In the genomic region with DNA sequence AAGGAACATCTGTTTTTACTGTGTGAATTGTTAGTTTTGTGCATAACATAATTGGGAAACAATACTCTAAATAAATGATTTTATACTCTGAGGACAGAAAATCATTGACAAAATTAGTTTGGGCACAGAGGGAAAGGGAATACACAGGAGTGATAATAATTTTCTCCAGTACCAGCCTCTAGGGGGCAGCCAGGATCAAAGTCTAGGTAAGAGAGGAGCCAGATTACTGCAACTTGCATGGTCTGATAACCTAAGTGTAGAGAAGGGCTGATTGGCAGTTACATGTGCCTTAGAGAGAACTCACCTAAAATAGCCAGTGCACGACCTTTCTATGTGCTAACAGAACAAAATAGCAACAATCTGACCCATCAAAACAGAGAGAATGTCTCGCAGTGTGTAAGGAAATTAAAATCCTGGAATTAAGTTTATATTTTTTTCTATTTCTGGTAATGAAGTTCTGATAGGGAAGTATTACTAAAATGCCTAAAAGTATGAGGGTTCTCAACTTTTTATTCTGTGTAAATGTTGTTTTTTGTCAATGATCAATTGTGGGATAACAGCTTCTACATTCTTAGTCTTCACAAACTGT, we compare ENCODE assay signal across 8 cellular contexts.
DNase-seq lines count a peak whose midpoint lies in the region; ATAC-seq, FAIRE-seq and TF ChIP-seq lines count a peak whose summit lies in the region.

No MANE protein-coding gene starts in this region.

- dilution Hi-C loops in endothelial cell of umbilical vein (cut with MboI; ENCODE audit: extremely low pct_ligation_motif_present, low sequenced_read_pairs), result no loop called here

- H3K4me3 ChIP-seq in endothelial cell of umbilical vein (replicated peaks in 1 of 3; ENCODE audit: insufficient read depth in 1 of 3, low read depth in 1 of 3, low read length in 3 of 3), result no peak overlapping the region
- no peak overlapping the region for H3K4me3 ChIP-seq in naive thymus-derived CD4-positive, alpha-beta T cell (ENCODE audit: low read length)

- TF ChIP-seq CTCF in endothelial cell of umbilical vein (IDR thresholded peaks at IDR 0.05; ENCODE audit: extremely low read depth in 1 of 2, insufficient read depth in 1 of 2, low read depth in 1 of 2, low read length in 2 of 2) (peak; percentile 62 to 64), type B pancreatic cell (conservative IDR thresholded peaks at IDR 0.05) (peak; percentile 82)

- H3K27ac ChIP-seq in endothelial cell of umbilical vein (ENCODE audit: insufficient read depth, low read depth, low read length), result no peak overlapping the region
- H3K27ac ChIP-seq in naive thymus-derived CD4-positive, alpha-beta T cell (ENCODE audit: low read depth, low read length), result no peak overlapping the region

- no peak for TF ChIP-seq POLR2A in endothelial cell of umbilical vein (IDR thresholded peaks at IDR 0.05; ENCODE audit: low read depth, low read length)

- H3K4me2 ChIP-seq in endothelial cell of umbilical vein (ENCODE audit: insufficient read depth, low read length), result no peak overlapping the region

- H2AFZ ChIP-seq in endothelial cell of umbilical vein (ENCODE audit: low read depth, low read length), result no peak overlapping the region

- no peaks in the 10 kb centered on the region for H3K27me3 ChIP-seq in endothelial cell of umbilical vein (ENCODE audit: control insufficient read depth in 2 of 2, insufficient read depth in 2 of 2, low read length in 2 of 2)
- no peaks in the 10 kb centered on the region for H3K27me3 ChIP-seq in naive thymus-derived CD4-positive, alpha-beta T cell (ENCODE audit: control insufficient read depth in 2 of 2, insufficient read depth in 2 of 2, low read length in 2 of 2)

- POLR2A ChIA-PET in activated CD4-positive, alpha-beta T cell treated with anti-CD3 and anti-CD28 coated beads for 36 hours (lab: Charles Lee), result no interaction called here
- POLR2A ChIA-PET in endothelial cell of umbilical vein (lab: Charles Lee), result no interaction called here
- POLR2A ChIA-PET in naive thymus-derived CD4-positive, alpha-beta T cell (lab: Charles Lee), result no interaction called here

- no peak overlapping the region for H3K4me3 Mint-ChIP-seq in activated CD4-positive, alpha-beta T cell treated with anti-CD3 and anti-CD28 coated beads for 36 hours
- H3K4me3 Mint-ChIP-seq in naive thymus-derived CD4-positive, alpha-beta T cell, result no peak overlapping the region
- no peak overlapping the region for H3K4me3 Mint-ChIP-seq in type B pancreatic cell

- no peak overlapping the region for H3K9ac ChIP-seq in endothelial cell of umbilical vein (replicated peaks; ENCODE audit: extremely low read depth, insufficient read depth, low read length)

- peaks cover 15 to 19% of the 10 kb centered on the region in 2 experiments for H3K36me3 ChIP-seq in endothelial cell of umbilical vein (ENCODE audit: control insufficient read depth in 2 of 2, extremely low read depth in 1 of 2, insufficient read depth in 2 of 2, low read length in 2 of 2)
- no peaks in the 10 kb centered on the region for H3K36me3 ChIP-seq in naive thymus-derived CD4-positive, alpha-beta T cell (ENCODE audit: control insufficient read depth in 2 of 3, insufficient read depth in 3 of 3, low read length in 3 of 3)

- peak; percentile 79 for ATAC-seq in activated CD4-positive, alpha-beta T cell treated with anti-CD3 and anti-CD28 coated beads for 36 hours
- peak; percentile 87 for ATAC-seq in naive thymus-derived CD4-positive, alpha-beta T cell

- FAIRE-seq in endothelial cell of umbilical vein (lab: Jason Lieb, UNC), result no peak

- no peaks in the 10 kb centered on the region for H3K27me3 Mint-ChIP-seq in activated CD4-positive, alpha-beta T cell treated with anti-CD3 and anti-CD28 coated beads for 36 hours
- no peaks in the 10 kb centered on the region for H3K27me3 Mint-ChIP-seq in naive thymus-derived CD4-positive, alpha-beta T cell
- no peaks in the 10 kb centered on the region for H3K27me3 Mint-ChIP-seq in type B pancreatic cell

- H3K36me3 Mint-ChIP-seq in activated CD4-positive, alpha-beta T cell treated with anti-CD3 and anti-CD28 coated beads for 36 hours (ENCODE audit: low read depth), result peaks cover 6% of the 10 kb centered on the region
- peaks cover 0 to 33% (median 4%) of the 10 kb centered on the region in 5 donors for H3K36me3 Mint-ChIP-seq in naive thymus-derived CD4-positive, alpha-beta T cell
- H3K36me3 Mint-ChIP-seq in type B pancreatic cell, result no peaks in the 10 kb centered on the region

- no peaks in the 10 kb centered on the region for H3K79me2 ChIP-seq in endothelial cell of umbilical vein (ENCODE audit: control insufficient read depth, insufficient read depth, low read length)

- intact Hi-C loops in activated CD4-positive, alpha-beta T cell treated with anti-CD3 and anti-CD28 coated beads for 36 hours (cut with DNase I, micrococcal nuclease), result no loop called here
- intact Hi-C loops in endothelial cell of umbilical vein (cut with micrococcal nuclease), result no loop called here
- intact Hi-C loops in naive thymus-derived CD4-positive, alpha-beta T cell (cut with micrococcal nuclease), result no loop called here

- BruUV-seq in endothelial cell of umbilical vein (replicated peaks; lab: Mats Ljungman, UMichigan), result no TSS peak

- no peaks in the 10 kb centered on the region for H4K20me1 ChIP-seq in endothelial cell of umbilical vein (replicated peaks; ENCODE audit: control insufficient read depth, extremely low read depth, insufficient read depth, low read length)

- peak; percentile 14 for DNase-seq in NCI-H187 treated with DMSO at 0.1 percent for 48 hours (lab: John Stamatoyannopoulos, UW)
- DNase-seq in NCI-H187 (lab: John Stamatoyannopoulos, UW), result no peak
- DNase-seq in HCEC 1CT, result peak; percentile 59
- DNase-seq in NCI-H1930 (lab: John Stamatoyannopoulos, UW), result peak; percentile 2 to 5
- DNase-seq in activated CD4-positive, alpha-beta T cell treated with anti-CD3 and anti-CD28 coated beads for 36 hours, result peak; percentile 71
- peak; percentile 57 for DNase-seq in endothelial cell of umbilical vein (ENCODE audit: low read depth, low spot score)
- DNase-seq in naive thymus-derived CD4-positive, alpha-beta T cell, result peak in 7 of 9 donors; percentile 21 to 47 (median 35)
- DNase-seq in type B pancreatic cell (ENCODE audit: extremely low spot score, unreplicated experiment), result no peak

- no peaks in the 10 kb centered on the region for H3K9me1 ChIP-seq in endothelial cell of umbilical vein (replicated peaks; ENCODE audit: control insufficient read depth, extremely low read depth, insufficient read depth, low read length)

- H3K9me3 Mint-ChIP-seq in activated CD4-positive, alpha-beta T cell treated with anti-CD3 and anti-CD28 coated beads for 36 hours (ENCODE audit: low read depth), result no peaks in the 10 kb centered on the region
- H3K9me3 Mint-ChIP-seq in naive thymus-derived CD4-positive, alpha-beta T cell, result no peaks in the 10 kb centered on the region
- no peaks in the 10 kb centered on the region for H3K9me3 Mint-ChIP-seq in type B pancreatic cell

- no peaks in the 10 kb centered on the region for H3K9me3 ChIP-seq in endothelial cell of umbilical vein (replicated peaks; ENCODE audit: control insufficient read depth, insufficient read depth, low read length)
- H3K9me3 ChIP-seq in naive thymus-derived CD4-positive, alpha-beta T cell (ENCODE audit: control insufficient read depth in 2 of 3, low read length in 3 of 3), result no peaks in the 10 kb centered on the region

- H3K4me1 Mint-ChIP-seq in activated CD4-positive, alpha-beta T cell treated with anti-CD3 and anti-CD28 coated beads for 36 hours, result no peaks in the 10 kb centered on the region
- peaks cover 0 to 6% (median 0%) of the 10 kb centered on the region in 7 donors for H3K4me1 Mint-ChIP-seq in naive thymus-derived CD4-positive, alpha-beta T cell
- H3K4me1 Mint-ChIP-seq in type B pancreatic cell (ENCODE audit: unreplicated experiment), result no peaks in the 10 kb centered on the region

- H3K4me1 ChIP-seq in endothelial cell of umbilical vein (ENCODE audit: control insufficient read depth, extremely low read depth, insufficient read depth, low read length), result peaks cover 2% of the 10 kb centered on the region
- H3K4me1 ChIP-seq in naive thymus-derived CD4-positive, alpha-beta T cell (ENCODE audit: control insufficient read depth in 2 of 2, insufficient read depth in 2 of 2, low read length in 2 of 2), result no peaks in the 10 kb centered on the region

- CTCF ChIA-PET in activated CD4-positive, alpha-beta T cell treated with anti-CD3 and anti-CD28 coated beads for 36 hours (lab: Charles Lee), result interaction anchor here (0.5 to 1.7 kb wide), 6 partner anchors 9 to 29 kb away, joined by 3 to 6 read pairs (median 4); no protein-coding TSS in a partner anchor
- CTCF ChIA-PET in endothelial cell of umbilical vein (lab: Charles Lee), result interaction anchor here (0.6 to 3.1 kb wide), 3 partner anchors 9 to 13 kb away, joined by 3 to 11 read pairs (median 3); no protein-coding TSS in a partner anchor
- CTCF ChIA-PET in naive thymus-derived CD4-positive, alpha-beta T cell (lab: Charles Lee), result no interaction called here

- H3K27ac Mint-ChIP-seq in activated CD4-positive, alpha-beta T cell treated with anti-CD3 and anti-CD28 coated beads for 36 hours, result no peak overlapping the region
- H3K27ac Mint-ChIP-seq in naive thymus-derived CD4-positive, alpha-beta T cell, result no peak overlapping the region
- H3K27ac Mint-ChIP-seq in type B pancreatic cell, result no peak overlapping the region

TF ChIP-seq in endothelial cell of umbilical vein, 7 proteins besides CTCF, POLR2A, EP300 and RAD21:
- TF ChIP-seq FOS (IDR thresholded peaks at IDR 0.05; ENCODE audit: borderline replicate concordance, insufficient read depth, low read length) (no peak), EZH2 (IDR thresholded peaks at IDR 0.05; ENCODE audit: borderline replicate concordance, low read depth, low read length, severe bottlenecking) (no peak), MYC (IDR thresholded peaks at IDR 0.05; ENCODE audit: low read depth, low read length) (no peak), POLR2AphosphoS5 (IDR thresholded peaks at IDR 0.05; ENCODE audit: insufficient read depth, low read depth, low read length) (no peak), GATA2 (IDR thresholded peaks at IDR 0.05; ENCODE audit: insufficient read depth, insufficient read length, low read depth, low read length) (no peak), JUN (IDR thresholded peaks at IDR 0.05; ENCODE audit: borderline replicate concordance, insufficient read depth, insufficient read length, low read depth) (no peak)
- TF ChIP-seq, protein P1, sequence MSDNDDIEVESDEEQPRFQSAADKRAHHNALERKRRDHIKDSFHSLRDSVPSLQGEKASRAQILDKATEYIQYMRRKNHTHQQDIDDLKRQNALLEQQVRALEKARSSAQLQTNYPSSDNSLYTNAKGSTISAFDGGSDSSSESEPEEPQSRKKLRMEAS (IDR thresholded peaks at IDR 0.05; ENCODE audit: insufficient read depth, insufficient read length), result no peak

Comparison
In these comparisons a context has a peak if more than half of its experiments do, and no peak if none do; other contexts are left out.
1. DNase-seq: peak in NCI-H187 treated with DMSO at 0.1 percent for 48 hours (single experiment), HCEC 1CT (single experiment), NCI-H1930 (2 of 2), activated CD4-positive, alpha-beta T cell treated with anti-CD3 and anti-CD28 coated beads for 36 hours (single experiment), endothelial cell of umbilical vein (single experiment) and naive thymus-derived CD4-positive, alpha-beta T cell (7 of 9); none in NCI-H187 (0 of 2) and type B pancreatic cell (single experiment).